Comparison of ENCODE assay signal across 1 cellular context in genomic region chr16:29649560-29650494, GRCh38.
TF ChIP-seq lines count a peak whose summit lies in the region.

No MANE protein-coding gene starts in this region.

TF ChIP-seq in H1, 55 proteins besides CTCF, POLR2A, EP300 and RAD21:
- TF ChIP-seq POLR2AphosphoS5 (IDR thresholded peaks at IDR 0.05; ENCODE audit: low read depth, low read length) (no peak), CTBP2 (IDR thresholded peaks at IDR 0.05; ENCODE audit: borderline replicate concordance, insufficient read depth, insufficient read length, low read length) (no peak), GABPA (IDR thresholded peaks at IDR 0.05; ENCODE audit: borderline replicate concordance, insufficient read depth, low read length) (no peak), SRF (IDR thresholded peaks at IDR 0.05; ENCODE audit: low read depth, low read length) (no peak), KDM1A (IDR thresholded peaks at IDR 0.05; ENCODE audit: borderline replicate concordance, low read length) (no peak), RBBP5 (IDR thresholded peaks at IDR 0.05; ENCODE audit: borderline replicate concordance, low read depth, low read length) (no peak), TAF7 (optimal IDR thresholded peaks at IDR 0.05; ENCODE audit: borderline replicate concordance, low read depth, low read length) (no peak), SP2 (IDR thresholded peaks at IDR 0.05; ENCODE audit: low read length) (no peak), CBX5 (IDR thresholded peaks at IDR 0.05; ENCODE audit: low read depth, low read length) (no peak), MAFK (IDR thresholded peaks at IDR 0.05; ENCODE audit: low read depth, low read length) (no peak), JUN (IDR thresholded peaks at IDR 0.05; ENCODE audit: low read depth, low read length) (no peak), TCF12 (IDR thresholded peaks at IDR 0.05; ENCODE audit: low read depth, low read length) (no peak)
- TF ChIP-seq, protein P1, sequence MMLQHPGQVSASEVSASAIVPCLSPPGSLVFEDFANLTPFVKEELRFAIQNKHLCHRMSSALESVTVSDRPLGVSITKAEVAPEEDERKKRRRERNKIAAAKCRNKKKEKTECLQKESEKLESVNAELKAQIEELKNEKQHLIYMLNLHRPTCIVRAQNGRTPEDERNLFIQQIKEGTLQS (IDR thresholded peaks at IDR 0.05; ENCODE audit: insufficient read depth, low read depth, low read length) = no peak
TF ChIP-seq in H1: peak in this region for 0.
